19 cellular contexts compared by ENCODE assay signal in genomic region chr2:1318366-1319009, GRCh38.
"Had no signal": no experiment of that assay in that cellular context is flagged by ENCODE, and none has a peak within 500 bp of the region (broad histone marks: within the 10 kb centered on the region; RNA-seq: fewer than 3 reads in every experiment).

No MANE protein-coding gene starts in this region.

- DNase-seq: cerebellar nuclear complex; effector CD4-positive, alpha-beta T cell; endodermal cell; erythroblast; foreskin keratinocyte; mucosa of descending colon; natural killer cell; occipital lobe; right lobe of liver; stimulated activated CD4-positive, alpha-beta T cell treated with anti-CD3 and anti-CD28 coated beads, Interleukin-2, amount 100 ng/mL, for 48 hours; stimulated activated naive CD4-positive, alpha-beta T cell treated with Interleukin-2 at 50 U/mL for 16 hours; thyroid gland had no signal

- FAIRE-seq: endothelial cell of umbilical vein, urothelium cell line had no signal

- H3K27ac ChIP-seq: coronary artery, foreskin keratinocyte, hepatocyte, parathyroid adenoma, prostate gland, right lobe of liver, skin epidermis, thyroid gland had no signal

- H3K27me3 ChIP-seq: foreskin keratinocyte, hepatocyte, right lobe of liver, thyroid gland had no signal

- ATAC-seq: foreskin keratinocyte, mucosa of descending colon, natural killer cell, right lobe of liver had no signal

- H3K4me1 ChIP-seq: foreskin keratinocyte, parathyroid adenoma, prostate gland, right lobe of liver, thyroid gland had no signal

- H3K4me3 ChIP-seq: coronary artery, hepatocyte, mucosa of descending colon, prostate gland, right lobe of liver, skin epidermis, thyroid gland had no signal

- H3K9ac ChIP-seq: parathyroid adenoma had no signal

- H3K36me3 ChIP-seq: prostate gland, right lobe of liver, thyroid gland had no signal

- H3K9me3 ChIP-seq: mucosa of descending colon, prostate gland, right lobe of liver, thyroid gland had no signal
